Comparison of ENCODE assay signal across 13 cellular contexts in genomic region chr5:154788212-154788611, GRCh38. TPM values are rescaled to one million over a fixed set of nuclear protein-coding genes. Genes with fewer than 3 reads are reported as not detected.
DNase-seq lines count a peak whose midpoint lies in the region; ATAC-seq and TF ChIP-seq lines count a peak whose summit lies in the region.
"Had no signal": no experiment of that assay in that cellular context is flagged by ENCODE, and none has a peak within 500 bp of the region (broad histone marks: within the 10 kb centered on the region; RNA-seq: fewer than 3 reads in every experiment).

No MANE protein-coding gene starts in this region.

- POLR2A ChIA-PET in activated CD8-positive, alpha-beta T cell treated with anti-CD3 and anti-CD28 coated beads for 36 hours (lab: Charles Lee) = interaction anchor here (1.1 to 1.5 kb wide), 2 partner anchors 12 to 22 kb away, joined by 3 read pairs; no protein-coding TSS in a partner anchor

- no peak overlapping the region for H3K4me3 Mint-ChIP-seq in activated CD8-positive, alpha-beta T cell treated with anti-CD3 and anti-CD28 coated beads for 36 hours

- H3K27me3 Mint-ChIP-seq in activated CD8-positive, alpha-beta T cell treated with anti-CD3 and anti-CD28 coated beads for 36 hours = no peaks in the 10 kb centered on the region

- peak overlapping the region; percentile 79 for H3K27ac ChIP-seq in right cardiac atrium (ENCODE audit: low read length)
- H3K27ac ChIP-seq in thyroid gland = peak overlapping the region in 2 of 3 donors; percentile 13 to 37
- H3K27ac ChIP-seq in WERI-Rb-1 = no peak overlapping the region

- 37% methylated on average over 5 of the region's 5 CpGs for WGBS in right cardiac atrium
- WGBS in thyroid gland, 2 donors = 51 to 53% methylated on average over 5 of the region's 5 CpGs

- DNase-seq in Right ventricle myocardium superior (no peak), cardiac septum (ENCODE audit: low spot score) (no peak), right cardiac atrium (peak in 1 of 3 donors; percentile 52), thyroid gland (peak; percentile 19 to 44), hippocampal formation (lab: John Stamatoyannopoulos, UW) (no peak), inferior parietal cortex (ENCODE audit: extremely low spot score) (no peak), WERI-Rb-1 (no peak)
- no peak for DNase-seq in activated CD8-positive, alpha-beta T cell treated with anti-CD3 and anti-CD28 coated beads for 36 hours
- DNase-seq: activated CD4-positive, CD25-positive, alpha-beta regulatory T cell treated with anti-CD3 and anti-CD28 coated beads, Interleukin-2, amount 50 U/mL, for 72 hours; activated gamma-delta T cell treated with Interleukin-2 at 50 U/mL for 16 hours; NCI-H187 treated with DMSO at 0.1 percent for 48 hours; NK-92 treated with Interleukin-12 subunit alpha and Interleukin-12 subunit beta, amount 100 ng/mL, for 24 hours; stimulated activated CD4-positive, alpha-beta T cell treated with anti-CD3 and anti-CD28 coated beads, Interleukin-2, amount 100 ng/mL, for 24 hours had no signal

- intact Hi-C loops in Right ventricle myocardium superior (cut with DNase I) = no loop called here
- intact Hi-C loops in cardiac septum (cut with DNase I) = no loop called here
- intact Hi-C loops in activated CD8-positive, alpha-beta T cell treated with anti-CD3 and anti-CD28 coated beads for 36 hours (cut with micrococcal nuclease) = no loop called here
- intact Hi-C loops in right cardiac atrium (cut with DNase I) = loop anchor here in 1 of 4 donors (10.0 kb wide), 1 partner anchor 103 kb away; no protein-coding TSS in a partner anchor
- intact Hi-C loops in thyroid gland (cut with DNase I) = no loop called here

- TF ChIP-seq POLR2A in thyroid gland (IDR thresholded peaks at IDR 0.05) = no peak

- H3K9me3 Mint-ChIP-seq in activated CD8-positive, alpha-beta T cell treated with anti-CD3 and anti-CD28 coated beads for 36 hours = no peaks in the 10 kb centered on the region

- H3K4me1 ChIP-seq in right cardiac atrium (ENCODE audit: control insufficient read depth, insufficient read depth, low read length) (peaks cover 37% of the 10 kb centered on the region), thyroid gland (peaks cover 45 to 54% of the 10 kb centered on the region in 2 donors)

- H3K36me3 Mint-ChIP-seq in activated CD8-positive, alpha-beta T cell treated with anti-CD3 and anti-CD28 coated beads for 36 hours (ENCODE audit: low read depth) = peaks cover 45% of the 10 kb centered on the region

- H3K4me1 Mint-ChIP-seq in activated CD8-positive, alpha-beta T cell treated with anti-CD3 and anti-CD28 coated beads for 36 hours (ENCODE audit: low read depth) = peaks cover 57% of the 10 kb centered on the region

- H3K27me3 ChIP-seq in right cardiac atrium (ENCODE audit: control insufficient read depth, insufficient read depth) (no peaks in the 10 kb centered on the region), thyroid gland (no peaks in the 10 kb centered on the region), WERI-Rb-1 (ENCODE audit: insufficient read depth, low read depth, severe bottlenecking) (no peaks in the 10 kb centered on the region)

- H3K9me3 ChIP-seq in right cardiac atrium (ENCODE audit: control insufficient read depth, low read length) (no peaks in the 10 kb centered on the region), thyroid gland (no peaks in the 10 kb centered on the region), WERI-Rb-1 (ENCODE audit: severe bottlenecking) (no peaks in the 10 kb centered on the region)

- H3K27ac Mint-ChIP-seq in activated CD8-positive, alpha-beta T cell treated with anti-CD3 and anti-CD28 coated beads for 36 hours = peak overlapping the region; percentile 90

- ATAC-seq in Right ventricle myocardium superior (ENCODE audit: poor library complexity) (peak; percentile 55), right cardiac atrium (peak; percentile 15 to 50)
- ATAC-seq in activated CD8-positive, alpha-beta T cell treated with anti-CD3 and anti-CD28 coated beads for 36 hours = no peak

- no peak for TF ChIP-seq CTCF in activated CD8-positive, alpha-beta T cell treated with anti-CD3 and anti-CD28 coated beads for 36 hours (IDR thresholded peaks at IDR 0.05)
- TF ChIP-seq CTCF in thyroid gland (IDR thresholded peaks at IDR 0.05) (no peak), WERI-Rb-1 (IDR thresholded peaks at IDR 0.05; ENCODE audit: low read depth, low read length) (no peak)

- H3K36me3 ChIP-seq in thyroid gland = peaks cover 7 to 13% of the 10 kb centered on the region in 2 donors
- peaks cover 37% of the 10 kb centered on the region for H3K36me3 ChIP-seq in WERI-Rb-1

- CTCF ChIA-PET in activated CD8-positive, alpha-beta T cell treated with anti-CD3 and anti-CD28 coated beads for 36 hours (lab: Charles Lee) = interaction anchor here (1.2 kb wide), 1 partner anchor 138 kb away, joined by 5 read pairs; no protein-coding TSS in a partner anchor

- no peak overlapping the region for H3K4me3 ChIP-seq in right cardiac atrium (ENCODE audit: low read length)
- H3K4me3 ChIP-seq in thyroid gland (replicated peaks in 1 of 3) = no peak overlapping the region
- no peak overlapping the region for H3K4me3 ChIP-seq in WERI-Rb-1 (ENCODE audit: low read depth, low read length)

RNA-seq across cellular contexts. Expression of gene LARP1, which starts 33.0 kb away (rescaled TPM):
- total RNA-seq in Right ventricle myocardium superior (151 TPM), cardiac septum (160 TPM), right cardiac atrium (100 to 1,000 TPM; 119 to 130 (median 124) TPM), thyroid gland (100 to 1,000 TPM; 109 to 192 (median 133) TPM)
- 100 to 1,000 TPM; 214 to 218 TPM for total RNA-seq in activated CD8-positive, alpha-beta T cell treated with anti-CD3 and anti-CD28 coated beads for 36 hours
- polyA plus RNA-seq in right cardiac atrium = 43.9 TPM

Comparison
In these comparisons a context has a peak if more than half of its experiments do, and no peak if none do; other contexts are left out.
1. DNase-seq: peak in thyroid gland (2 of 2); none in Right ventricle myocardium superior (single experiment), cardiac septum (single experiment), activated CD8-positive, alpha-beta T cell treated with anti-CD3 and anti-CD28 coated beads for 36 hours (single experiment), hippocampal formation (0 of 2), inferior parietal cortex (single experiment) and WERI-Rb-1 (single experiment).